Comparison of ENCODE assay signal across 17 cellular contexts in genomic region chrX:152306331-152306730, GRCh38.
A peak's percentile ranks its signal among the peaks of the same experiment; 100 is the strongest.
DNase-seq lines count a peak whose midpoint lies in the region; ATAC-seq and TF ChIP-seq lines count a peak whose summit lies in the region.
"Had no signal": no experiment of that assay in that cellular context is flagged by ENCODE, and none has a peak within 500 bp of the region (broad histone marks: within the 10 kb centered on the region; RNA-seq: fewer than 3 reads in every experiment).

No MANE protein-coding gene starts in this region.

- H3K27ac Mint-ChIP-seq in activated CD4-positive, alpha-beta T cell treated with anti-CD3 and anti-CD28 coated beads, Interleukin-2, amount 10 ng/mL, durations not matched to agents 24 days and 14 days: no peak overlapping the region
- H3K27ac Mint-ChIP-seq: CD4-positive, alpha-beta T cell; IgD-negative memory B cell had no signal

- no peaks in the 10 kb centered on the region for H3K9me3 ChIP-seq in testis
- H3K9me3 ChIP-seq: A549, Caco-2, HAP-1 had no signal

- 92 to 100% methylated on average over 2 of the region's 2 CpGs for WGBS in testis, 2 donors

- H3K36me3 ChIP-seq in testis (ENCODE audit: low read depth, missing control alignments): no peaks in the 10 kb centered on the region
- H3K36me3 ChIP-seq: HAP-1 had no signal

- no peaks in the 10 kb centered on the region for H3K36me3 Mint-ChIP-seq in activated CD4-positive, alpha-beta T cell treated with anti-CD3 and anti-CD28 coated beads, Interleukin-2, amount 10 ng/mL, durations not matched to agents 24 days and 14 days (ENCODE audit: low read depth)
- H3K36me3 Mint-ChIP-seq: IgD-negative memory B cell had no signal

- H3K4me3 ChIP-seq in testis: no peak overlapping the region
- H3K4me3 ChIP-seq: A549, GM23248, HAP-1 had no signal

- no peak for TF ChIP-seq CTCF in testis (IDR thresholded peaks at IDR 0.05)

- no peak for ATAC-seq in HG03175 (IDR thresholded peaks at IDR 0.05; ENCODE audit: unreplicated experiment)
- ATAC-seq: A549, HepG2 had no signal

- peak; percentile 43 for DNase-seq in NOMO-1 treated with DMSO at 0.1 percent for 48 hours (lab: John Stamatoyannopoulos, UW; ENCODE audit: unreplicated experiment)
- DNase-seq in NOMO-1 treated with dmso at 0.1 percent for 144 hours (lab: John Stamatoyannopoulos, UW; ENCODE audit: unreplicated experiment): no peak
- peak; percentile 57 for DNase-seq in MV-4-11 (lab: John Stamatoyannopoulos, UW)
- peak; percentile 29 for DNase-seq in SKM-1 (lab: John Stamatoyannopoulos, UW; ENCODE audit: unreplicated experiment)
- DNase-seq in activated CD4-positive, alpha-beta T cell treated with anti-CD3 and anti-CD28 coated beads, Interleukin-2, amount 10 ng/mL, durations not matched to agents 24 days and 14 days: no peak
- no peak for DNase-seq in testis
- DNase-seq: AML-193; Caco-2; CD4-positive, alpha-beta T cell; GM23248 had no signal

- no peak overlapping the region for H3K4me3 Mint-ChIP-seq in activated CD4-positive, alpha-beta T cell treated with anti-CD3 and anti-CD28 coated beads, Interleukin-2, amount 10 ng/mL, durations not matched to agents 24 days and 14 days
- H3K4me3 Mint-ChIP-seq: CD4-positive, alpha-beta T cell; IgD-negative memory B cell had no signal

- no peaks in the 10 kb centered on the region for H3K27me3 Mint-ChIP-seq in activated CD4-positive, alpha-beta T cell treated with anti-CD3 and anti-CD28 coated beads, Interleukin-2, amount 10 ng/mL, durations not matched to agents 24 days and 14 days
- H3K27me3 Mint-ChIP-seq: CD4-positive, alpha-beta T cell had no signal

- H3K4me1 Mint-ChIP-seq in activated CD4-positive, alpha-beta T cell treated with anti-CD3 and anti-CD28 coated beads, Interleukin-2, amount 10 ng/mL, durations not matched to agents 24 days and 14 days: no peaks in the 10 kb centered on the region
- H3K4me1 Mint-ChIP-seq: IgD-negative memory B cell had no signal

- no peak for TF ChIP-seq POLR2A in testis (IDR thresholded peaks at IDR 0.05)

- H3K27ac ChIP-seq in testis: no peak overlapping the region
- H3K27ac ChIP-seq: 22Rv1, A549, C4-2B, GM23248 had no signal

- H3K4me1 ChIP-seq in testis: no peaks in the 10 kb centered on the region
- H3K4me1 ChIP-seq: A549, Caco-2, HAP-1 had no signal

- no peaks in the 10 kb centered on the region for H3K9me3 Mint-ChIP-seq in activated CD4-positive, alpha-beta T cell treated with anti-CD3 and anti-CD28 coated beads, Interleukin-2, amount 10 ng/mL, durations not matched to agents 24 days and 14 days

- no peaks in the 10 kb centered on the region for H3K27me3 ChIP-seq in testis

- intact Hi-C loops in activated CD4-positive, alpha-beta T cell treated with anti-CD3 and anti-CD28 coated beads, Interleukin-2, amount 10 ng/mL, durations not matched to agents 24 days and 14 days (cut with micrococcal nuclease): no loop called here
- intact Hi-C loops in testis (cut with DNase I; ENCODE audit: low total_unique reads): no loop called here

Comparison
In these comparisons a context has a peak if more than half of its experiments do, and no peak if none do; other contexts are left out.
1. DNase-seq: peak in NOMO-1 treated with DMSO at 0.1 percent for 48 hours (single experiment), MV-4-11 (single experiment) and SKM-1 (single experiment); none in NOMO-1 treated with dmso at 0.1 percent for 144 hours (single experiment), activated CD4-positive, alpha-beta T cell treated with anti-CD3 and anti-CD28 coated beads, Interleukin-2, amount 10 ng/mL, durations not matched to agents 24 days and 14 days (single experiment) and testis (single experiment).